1 cellular context compared by ENCODE assay signal in the genomic region with DNA sequence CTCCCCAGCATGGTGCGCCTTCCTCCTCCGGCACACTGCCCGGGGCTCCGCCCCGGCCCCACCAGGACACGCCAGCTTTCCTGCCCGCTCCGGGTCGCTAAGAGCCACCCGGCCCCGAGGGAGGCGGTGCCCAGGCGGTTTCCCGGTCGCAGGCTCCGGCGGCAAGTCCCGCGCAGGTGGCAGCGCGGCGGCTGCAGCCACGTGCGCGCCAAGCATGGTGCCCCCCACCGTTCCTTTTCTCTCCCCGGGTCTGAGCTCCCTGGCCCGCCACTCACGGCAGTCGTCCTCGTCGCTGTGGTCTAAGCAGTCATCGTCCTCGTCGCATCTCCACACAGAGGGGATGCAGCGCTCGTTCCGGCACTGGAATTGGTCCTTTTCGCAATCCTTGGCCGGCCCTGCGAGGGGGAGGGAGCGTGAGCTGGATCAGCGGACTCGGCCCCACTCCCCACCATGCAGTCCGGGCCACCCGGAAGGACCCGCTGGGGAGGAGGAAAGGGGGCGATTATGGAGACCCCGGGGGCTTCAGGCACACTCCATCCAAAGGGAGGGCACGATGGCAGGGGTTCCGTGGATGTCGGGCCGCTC.
A peak's percentile ranks its signal among the peaks of the same experiment; 100 is the strongest.
TF ChIP-seq lines count a peak whose summit lies in the region.

No MANE protein-coding gene starts in this region.

TF ChIP-seq in HepG2, 621 proteins besides CTCF, POLR2A, EP300 and RAD21 (continued from another document and continues in another):
- no peak for TF ChIP-seq HMGXB4 (CRISPR knock-in tag; IDR thresholded peaks at IDR 0.05; ENCODE audit: borderline replicate concordance in 1 of 2, low read depth in 1 of 2)
- no peak for TF ChIP-seq ZNF292 (CRISPR knock-in tag; IDR thresholded peaks at IDR 0.05; ENCODE audit: borderline replicate concordance, low read depth)
- no peak for TF ChIP-seq PHF5A (CRISPR knock-in tag; IDR thresholded peaks at IDR 0.05; ENCODE audit: low read depth, unreplicated experiment)
- TF ChIP-seq CREB3 (CRISPR knock-in tag; IDR thresholded peaks at IDR 0.05): no peak
- TF ChIP-seq RCOR2 (CRISPR knock-in tag; IDR thresholded peaks at IDR 0.05): no peak
- TF ChIP-seq BORCS8-MEF2B (CRISPR knock-in tag; IDR thresholded peaks at IDR 0.05): no peak
- TF ChIP-seq ZFP91 (CRISPR knock-in tag; IDR thresholded peaks at IDR 0.05; ENCODE audit: borderline replicate concordance): peak; percentile 53
- no peak for TF ChIP-seq MAFF (IDR thresholded peaks at IDR 0.05; ENCODE audit: low read depth, low read length)
- TF ChIP-seq RARA (CRISPR knock-in tag; IDR thresholded peaks at IDR 0.05): no peak
- TF ChIP-seq NFIC (IDR thresholded peaks at IDR 0.05; ENCODE audit: low read length): no peak
- no peak for TF ChIP-seq ELF1 (CRISPR knock-in tag; IDR thresholded peaks at IDR 0.05)
- no peak for TF ChIP-seq ZZZ3 (CRISPR knock-in tag; IDR thresholded peaks at IDR 0.05; ENCODE audit: borderline replicate concordance)
- TF ChIP-seq ZNF772 (CRISPR knock-in tag; IDR thresholded peaks at IDR 0.05): no peak
- TF ChIP-seq MXD1 (CRISPR knock-in tag; IDR thresholded peaks at IDR 0.05): peak; percentile 44; the same call in 1 of the 2 replicates
- TF ChIP-seq ZNF703 (CRISPR knock-in tag; IDR thresholded peaks at IDR 0.05; ENCODE audit: borderline replicate concordance): no peak
- no peak for TF ChIP-seq NR2F6 (IDR thresholded peaks at IDR 0.05)
- no peak for TF ChIP-seq NR2F6 (CRISPR knock-in tag; IDR thresholded peaks at IDR 0.05)
- TF ChIP-seq, protein P1, sequence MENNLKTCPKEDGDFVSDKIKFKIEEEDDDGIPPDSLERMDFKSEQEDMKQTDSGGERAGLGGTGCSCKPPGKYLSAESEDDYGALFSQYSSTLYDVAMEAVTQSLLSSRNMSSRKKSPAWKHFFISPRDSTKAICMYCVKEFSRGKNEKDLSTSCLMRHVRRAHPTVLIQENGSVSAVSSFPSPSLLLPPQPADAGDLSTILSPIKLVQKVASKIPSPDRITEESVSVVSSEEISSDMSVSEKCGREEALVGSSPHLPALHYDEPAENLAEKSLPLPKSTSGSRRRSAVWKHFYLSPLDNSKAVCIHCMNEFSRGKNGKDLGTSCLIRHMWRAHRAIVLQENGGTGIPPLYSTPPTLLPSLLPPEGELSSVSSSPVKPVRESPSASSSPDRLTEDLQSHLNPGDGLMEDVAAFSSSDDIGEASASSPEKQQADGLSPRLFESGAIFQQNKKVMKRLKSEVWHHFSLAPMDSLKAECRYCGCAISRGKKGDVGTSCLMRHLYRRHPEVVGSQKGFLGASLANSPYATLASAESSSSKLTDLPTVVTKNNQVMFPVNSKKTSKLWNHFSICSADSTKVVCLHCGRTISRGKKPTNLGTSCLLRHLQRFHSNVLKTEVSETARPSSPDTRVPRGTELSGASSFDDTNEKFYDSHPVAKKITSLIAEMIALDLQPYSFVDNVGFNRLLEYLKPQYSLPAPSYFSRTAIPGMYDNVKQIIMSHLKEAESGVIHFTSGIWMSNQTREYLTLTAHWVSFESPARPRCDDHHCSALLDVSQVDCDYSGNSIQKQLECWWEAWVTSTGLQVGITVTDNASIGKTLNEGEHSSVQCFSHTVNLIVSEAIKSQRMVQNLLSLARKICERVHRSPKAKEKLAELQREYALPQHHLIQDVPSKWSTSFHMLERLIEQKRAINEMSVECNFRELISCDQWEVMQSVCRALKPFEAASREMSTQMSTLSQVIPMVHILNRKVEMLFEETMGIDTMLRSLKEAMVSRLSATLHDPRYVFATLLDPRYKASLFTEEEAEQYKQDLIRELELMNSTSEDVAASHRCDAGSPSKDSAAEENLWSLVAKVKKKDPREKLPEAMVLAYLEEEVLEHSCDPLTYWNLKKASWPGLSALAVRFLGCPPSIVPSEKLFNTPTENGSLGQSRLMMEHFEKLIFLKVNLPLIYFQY (CRISPR knock-in tag; IDR thresholded peaks at IDR 0.05; ENCODE audit: borderline replicate concordance): no peak
- no peak for TF ChIP-seq ZNF296 (CRISPR knock-in tag; conservative IDR thresholded peaks at IDR 0.05)
- no peak for TF ChIP-seq PPARG (CRISPR knock-in tag; conservative IDR thresholded peaks at IDR 0.05)
- no peak for TF ChIP-seq RERE (CRISPR knock-in tag; IDR thresholded peaks at IDR 0.05; ENCODE audit: low read depth)
- TF ChIP-seq ZBTB3 (CRISPR knock-in tag; IDR thresholded peaks at IDR 0.05; ENCODE audit: borderline replicate concordance, low read depth): no peak
- no peak for TF ChIP-seq SIX1 (CRISPR knock-in tag; IDR thresholded peaks at IDR 0.05; ENCODE audit: borderline replicate concordance)
- no peak for TF ChIP-seq IRF2 (CRISPR knock-in tag; IDR thresholded peaks at IDR 0.05)
- no peak for TF ChIP-seq GATAD2A (CRISPR knock-in tag; IDR thresholded peaks at IDR 0.05)
- peak; percentile 45; the same call in 1 of the 2 replicates for TF ChIP-seq ZBTB7A (CRISPR knock-in tag; IDR thresholded peaks at IDR 0.05)
- TF ChIP-seq NR2C2 (CRISPR knock-in tag; IDR thresholded peaks at IDR 0.05; ENCODE audit: borderline replicate concordance): 0 out of 2 replicates have a peak, but pooled peaks have one; percentile 9
- TF ChIP-seq RFXAP (CRISPR knock-in tag; IDR thresholded peaks at IDR 0.05; ENCODE audit: borderline replicate concordance): no peak
- no peak for TF ChIP-seq SP1 (IDR thresholded peaks at IDR 0.05)
- TF ChIP-seq SP1 (CRISPR knock-in tag; IDR thresholded peaks at IDR 0.05): no peak
- TF ChIP-seq ZNF776 (CRISPR knock-in tag; IDR thresholded peaks at IDR 0.05): 0 out of 2 replicates have a peak, but pooled peaks have one; percentile 56
- no peak for TF ChIP-seq NRL (CRISPR knock-in tag; IDR thresholded peaks at IDR 0.05; ENCODE audit: borderline replicate concordance)
- 0 out of 2 replicates have a peak, but pooled peaks have one; percentile 41 for TF ChIP-seq ZNF619 (CRISPR knock-in tag; IDR thresholded peaks at IDR 0.05)
- TF ChIP-seq ZNF589 (CRISPR knock-in tag; conservative IDR thresholded peaks at IDR 0.05): no peak
- no peak for TF ChIP-seq ZNF512 (CRISPR knock-in tag; IDR thresholded peaks at IDR 0.05)
- TF ChIP-seq CCAR2 (optimal IDR thresholded peaks at IDR 0.05; ENCODE audit: low read depth, low read length): no peak
- TF ChIP-seq TBX3 (IDR thresholded peaks at IDR 0.05; ENCODE audit: borderline replicate concordance): no peak
- TF ChIP-seq ZNF331 (CRISPR knock-in tag; IDR thresholded peaks at IDR 0.05): no peak
- TF ChIP-seq PLSCR1 (CRISPR knock-in tag; IDR thresholded peaks at IDR 0.05; ENCODE audit: borderline replicate concordance): no peak
- no peak for TF ChIP-seq ZNF264 (CRISPR knock-in tag; IDR thresholded peaks at IDR 0.05)
- TF ChIP-seq ZNF260 (CRISPR knock-in tag; IDR thresholded peaks at IDR 0.05; ENCODE audit: borderline replicate concordance, low read depth): no peak
- no peak for TF ChIP-seq POLR2AphosphoS5 (IDR thresholded peaks at IDR 0.05; ENCODE audit: low read depth, low read length)
- TF ChIP-seq HNRNPK (IDR thresholded peaks at IDR 0.05; ENCODE audit: low read depth, low read length, poor library complexity, severe bottlenecking): no peak
- TF ChIP-seq GMEB2 (CRISPR knock-in tag; IDR thresholded peaks at IDR 0.05; ENCODE audit: low read depth): no peak
- no peak for TF ChIP-seq ZNF83 (CRISPR knock-in tag; IDR thresholded peaks at IDR 0.05; ENCODE audit: borderline replicate concordance)
- TF ChIP-seq ZNF451 (CRISPR knock-in tag; IDR thresholded peaks at IDR 0.05): 0 out of 2 replicates have a peak, but pooled peaks have one; percentile 17
